ENCODE assay signal across 22 cellular contexts in genomic region chr1:185063719-185064118, GRCh38.
"Had no signal": no experiment of that assay in that cellular context is flagged by ENCODE, and none has a peak within 500 bp of the region (broad histone marks: within the 10 kb centered on the region; RNA-seq: fewer than 3 reads in every experiment).

No MANE protein-coding gene starts in this region.

- H3K4me3 ChIP-seq: colonic mucosa, dorsolateral prefrontal cortex, heart left ventricle, lung, psoas muscle, right lobe of liver, testis, tibial nerve had no signal

- H3K27ac ChIP-seq: colonic mucosa, dorsolateral prefrontal cortex, parathyroid adenoma, psoas muscle, right lobe of liver, testis, tibial nerve had no signal

- H3K36me3 ChIP-seq: colonic mucosa, heart left ventricle, right lobe of liver, tibial nerve had no signal

- H3K9me3 Mint-ChIP-seq: stimulated activated effector memory CD8-positive, alpha-beta T cell treated with anti-CD3 and anti-CD28 coated beads, Interleukin-12 subunit alpha, Interleukin-12 subunit beta, amount 100 ng/mL, for 72 hours; stimulated activated naive CD8-positive, alpha-beta T cell treated with anti-CD3 and anti-CD28 coated beads, Interleukin-15, amount 100 ng/mL, for 72 hours had no signal

- H3K36me3 Mint-ChIP-seq: stimulated activated effector memory CD8-positive, alpha-beta T cell treated with anti-CD3 and anti-CD28 coated beads, Interleukin-12 subunit alpha, Interleukin-12 subunit beta, amount 100 ng/mL, for 72 hours had no signal

- DNase-seq: colonic mucosa; dorsolateral prefrontal cortex; effector CD8-positive, alpha-beta T cell; foreskin melanocyte; heart left ventricle; hippocampal formation; left colon; left ventricle myocardium superior; mesendoderm; naive B cell; occipital lobe; psoas muscle; retina; right lobe of liver; stimulated activated CD4-positive, alpha-beta T cell treated with anti-CD3 and anti-CD28 coated beads, Interleukin-4, amount 100 ng/mL, for 1 hour; stimulated activated CD8-positive, alpha-beta memory T cell treated with anti-CD3 and anti-CD28 coated beads, Interleukin-4, amount 100 ng/mL, for 48 hours; stimulated activated naive CD8-positive, alpha-beta T cell treated with anti-CD3 and anti-CD28 coated beads, Interleukin-15, amount 100 ng/mL, for 72 hours; testis had no signal

- ATAC-seq: heart left ventricle, left colon, left ventricle myocardium superior, psoas muscle, right lobe of liver had no signal

- H3K9me3 ChIP-seq: colonic mucosa, psoas muscle, right lobe of liver, testis, tibial nerve had no signal

- H3K27me3 ChIP-seq: colonic mucosa, dorsolateral prefrontal cortex, heart left ventricle, right lobe of liver, testis, tibial nerve had no signal

- H3K27me3 Mint-ChIP-seq: naive B cell; stimulated activated naive CD8-positive, alpha-beta T cell treated with anti-CD3 and anti-CD28 coated beads, Interleukin-15, amount 100 ng/mL, for 72 hours had no signal

- H3K4me1 ChIP-seq: colonic mucosa, parathyroid adenoma, right lobe of liver had no signal
